1 cellular context compared by ENCODE assay signal in the genomic region with DNA sequence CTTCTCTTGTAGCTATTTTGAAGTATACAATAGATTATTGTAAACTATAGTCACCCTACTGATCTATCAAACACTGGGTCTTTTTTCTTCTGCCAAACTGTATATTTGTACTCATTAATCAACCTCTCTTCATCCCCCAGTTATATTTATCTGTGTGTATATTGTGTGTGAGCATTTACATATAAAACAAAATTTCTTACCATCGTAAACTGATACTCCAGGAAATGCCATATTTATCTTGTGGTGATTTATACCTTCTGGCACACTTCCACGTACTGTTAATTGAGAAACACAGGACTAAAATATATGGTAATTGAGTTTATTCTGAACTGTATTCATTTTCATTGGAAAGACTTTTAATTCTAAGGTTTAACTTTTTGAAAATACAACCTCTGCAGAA.
TF ChIP-seq lines count a peak whose summit lies in the region.

No MANE protein-coding gene starts in this region.

TF ChIP-seq in GM23338, 12 proteins besides CTCF, POLR2A, EP300 and RAD21 (continued from another document):
- TF ChIP-seq, protein P1, sequence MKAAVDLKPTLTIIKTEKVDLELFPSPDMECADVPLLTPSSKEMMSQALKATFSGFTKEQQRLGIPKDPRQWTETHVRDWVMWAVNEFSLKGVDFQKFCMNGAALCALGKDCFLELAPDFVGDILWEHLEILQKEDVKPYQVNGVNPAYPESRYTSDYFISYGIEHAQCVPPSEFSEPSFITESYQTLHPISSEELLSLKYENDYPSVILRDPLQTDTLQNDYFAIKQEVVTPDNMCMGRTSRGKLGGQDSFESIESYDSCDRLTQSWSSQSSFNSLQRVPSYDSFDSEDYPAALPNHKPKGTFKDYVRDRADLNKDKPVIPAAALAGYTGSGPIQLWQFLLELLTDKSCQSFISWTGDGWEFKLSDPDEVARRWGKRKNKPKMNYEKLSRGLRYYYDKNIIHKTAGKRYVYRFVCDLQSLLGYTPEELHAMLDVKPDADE (IDR thresholded peaks at IDR 0.05), result no peak
- TF ChIP-seq ZNF114 (CRISPR knock-in tag; IDR thresholded peaks at IDR 0.05), result no peak
- no peak for TF ChIP-seq POLR2AphosphoS5 (IDR thresholded peaks at IDR 0.05; ENCODE audit: low read depth)
- no peak for TF ChIP-seq NANOG (IDR thresholded peaks at IDR 0.05; ENCODE audit: borderline replicate concordance)
- TF ChIP-seq ZNF331 (CRISPR knock-in tag; IDR thresholded peaks at IDR 0.05; ENCODE audit: low read depth), result no peak
- TF ChIP-seq, protein P2, sequence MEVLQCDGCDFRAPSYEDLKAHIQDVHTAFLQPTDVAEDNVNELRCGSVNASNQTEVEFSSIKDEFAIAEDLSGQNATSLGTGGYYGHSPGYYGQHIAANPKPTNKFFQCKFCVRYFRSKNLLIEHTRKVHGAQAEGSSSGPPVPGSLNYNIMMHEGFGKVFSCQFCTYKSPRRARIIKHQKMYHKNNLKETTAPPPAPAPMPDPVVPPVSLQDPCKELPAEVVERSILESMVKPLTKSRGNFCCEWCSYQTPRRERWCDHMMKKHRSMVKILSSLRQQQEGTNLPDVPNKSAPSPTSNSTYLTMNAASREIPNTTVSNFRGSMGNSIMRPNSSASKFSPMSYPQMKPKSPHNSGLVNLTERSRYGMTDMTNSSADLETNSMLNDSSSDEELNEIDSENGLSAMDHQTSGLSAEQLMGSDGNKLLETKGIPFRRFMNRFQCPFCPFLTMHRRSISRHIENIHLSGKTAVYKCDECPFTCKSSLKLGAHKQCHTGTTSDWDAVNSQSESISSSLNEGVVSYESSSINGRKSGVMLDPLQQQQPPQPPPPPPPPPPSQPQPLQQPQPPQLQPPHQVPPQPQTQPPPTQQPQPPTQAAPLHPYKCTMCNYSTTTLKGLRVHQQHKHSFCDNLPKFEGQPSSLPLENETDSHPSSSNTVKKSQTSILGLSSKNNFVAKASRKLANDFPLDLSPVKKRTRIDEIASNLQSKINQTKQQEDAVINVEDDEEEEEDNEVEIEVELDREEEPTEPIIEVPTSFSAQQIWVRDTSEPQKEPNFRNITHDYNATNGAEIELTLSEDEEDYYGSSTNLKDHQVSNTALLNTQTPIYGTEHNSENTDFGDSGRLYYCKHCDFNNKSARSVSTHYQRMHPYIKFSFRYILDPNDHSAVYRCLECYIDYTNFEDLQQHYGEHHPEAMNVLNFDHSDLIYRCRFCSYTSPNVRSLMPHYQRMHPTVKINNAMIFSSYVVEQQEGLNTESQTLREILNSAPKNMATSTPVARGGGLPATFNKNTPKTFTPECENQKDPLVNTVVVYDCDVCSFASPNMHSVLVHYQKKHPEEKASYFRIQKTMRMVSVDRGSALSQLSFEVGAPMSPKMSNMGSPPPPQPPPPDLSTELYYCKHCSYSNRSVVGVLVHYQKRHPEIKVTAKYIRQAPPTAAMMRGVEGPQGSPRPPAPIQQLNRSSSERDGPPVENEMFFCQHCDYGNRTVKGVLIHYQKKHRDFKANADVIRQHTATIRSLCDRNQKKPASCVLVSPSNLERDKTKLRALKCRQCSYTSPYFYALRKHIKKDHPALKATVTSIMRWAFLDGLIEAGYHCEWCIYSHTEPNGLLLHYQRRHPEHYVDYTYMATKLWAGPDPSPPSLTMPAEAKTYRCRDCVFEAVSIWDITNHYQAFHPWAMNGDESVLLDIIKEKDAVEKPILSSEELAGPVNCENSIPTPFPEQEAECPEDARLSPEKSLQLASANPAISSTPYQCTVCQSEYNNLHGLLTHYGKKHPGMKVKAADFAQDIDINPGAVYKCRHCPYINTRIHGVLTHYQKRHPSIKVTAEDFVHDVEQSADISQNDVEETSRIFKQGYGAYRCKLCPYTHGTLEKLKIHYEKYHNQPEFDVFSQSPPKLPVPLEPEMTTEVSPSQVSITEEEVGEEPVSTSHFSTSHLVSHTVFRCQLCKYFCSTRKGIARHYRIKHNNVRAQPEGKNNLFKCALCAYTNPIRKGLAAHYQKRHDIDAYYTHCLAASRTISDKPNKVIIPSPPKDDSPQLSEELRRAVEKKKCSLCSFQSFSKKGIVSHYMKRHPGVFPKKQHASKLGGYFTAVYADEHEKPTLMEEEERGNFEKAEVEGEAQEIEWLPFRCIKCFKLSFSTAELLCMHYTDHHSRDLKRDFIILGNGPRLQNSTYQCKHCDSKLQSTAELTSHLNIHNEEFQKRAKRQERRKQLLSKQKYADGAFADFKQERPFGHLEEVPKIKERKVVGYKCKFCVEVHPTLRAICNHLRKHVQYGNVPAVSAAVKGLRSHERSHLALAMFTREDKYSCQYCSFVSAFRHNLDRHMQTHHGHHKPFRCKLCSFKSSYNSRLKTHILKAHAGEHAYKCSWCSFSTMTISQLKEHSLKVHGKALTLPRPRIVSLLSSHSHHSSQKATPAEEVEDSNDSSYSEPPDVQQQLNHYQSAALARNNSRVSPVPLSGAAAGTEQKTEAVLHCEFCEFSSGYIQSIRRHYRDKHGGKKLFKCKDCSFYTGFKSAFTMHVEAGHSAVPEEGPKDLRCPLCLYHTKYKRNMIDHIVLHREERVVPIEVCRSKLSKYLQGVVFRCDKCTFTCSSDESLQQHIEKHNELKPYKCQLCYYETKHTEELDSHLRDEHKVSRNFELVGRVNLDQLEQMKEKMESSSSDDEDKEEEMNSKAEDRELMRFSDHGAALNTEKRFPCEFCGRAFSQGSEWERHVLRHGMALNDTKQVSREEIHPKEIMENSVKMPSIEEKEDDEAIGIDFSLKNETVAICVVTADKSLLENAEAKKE (CRISPR knock-in tag; IDR thresholded peaks at IDR 0.05), result no peak
- no peak for TF ChIP-seq CREB1 (CRISPR knock-in tag; IDR thresholded peaks at IDR 0.05; ENCODE audit: low read depth)
- TF ChIP-seq EZH2 (IDR thresholded peaks at IDR 0.05; ENCODE audit: low read depth, unreplicated experiment), result no peak
TF ChIP-seq in GM23338: peak in this region for 0.
